In the genomic region with DNA sequence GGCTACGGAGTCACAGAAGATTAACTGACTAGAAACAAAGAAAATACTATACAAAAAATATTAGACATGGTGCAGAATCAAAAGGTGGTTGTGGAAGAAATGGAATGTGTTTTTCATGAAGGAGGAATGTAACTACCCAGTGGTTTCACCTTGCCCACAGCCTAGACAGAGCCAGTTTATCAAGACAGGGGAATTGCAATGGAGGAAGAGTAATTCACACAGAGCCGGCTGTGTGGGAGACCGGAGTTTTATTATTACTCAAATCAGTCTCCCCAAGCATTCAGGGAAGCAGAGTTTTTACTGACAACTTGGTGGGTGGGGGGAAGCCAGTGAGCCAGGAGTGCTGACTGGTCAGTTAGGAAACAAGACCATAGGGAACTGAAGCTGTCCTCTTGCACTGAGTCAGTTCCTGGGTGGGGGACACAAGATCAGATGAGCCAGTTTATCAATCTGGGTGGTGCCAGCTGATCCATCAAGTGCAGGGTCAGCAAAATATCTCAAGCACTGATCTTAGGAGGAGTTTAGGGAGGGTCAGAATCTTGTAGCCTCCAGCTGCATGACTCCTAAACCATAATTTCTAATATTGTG, we compare ENCODE assay signal across 10 cellular contexts. TPM values are rescaled to one million over a fixed set of nuclear protein-coding genes. Genes with fewer than 3 reads are reported as not detected.
DNase-seq lines count a peak whose midpoint lies in the region; ATAC-seq, FAIRE-seq and TF ChIP-seq lines count a peak whose summit lies in the region.
"Not testable (repeated sequence)": the region's sequence is repeated elsewhere in the genome, so short reads cannot be mapped to it uniquely, and the experiment has no call there.
"Had no signal": no experiment of that assay in that cellular context is flagged by ENCODE, and none has a peak within 500 bp of the region (broad histone marks: within the 10 kb centered on the region; RNA-seq: fewer than 3 reads in every experiment).

No MANE protein-coding gene starts in this region.

- not testable (repeated sequence) for H2BK120ac ChIP-seq in trophoblast cell (ENCODE audit: insufficient read depth, low read length, poor library complexity)

- H3K4me2 ChIP-seq in A549; trophoblast cell (ENCODE audit: low read length): not testable (repeated sequence)

- H3K23ac ChIP-seq in trophoblast cell (ENCODE audit: low read length) = not testable (repeated sequence)

- CTCF ChIA-PET in A549 (lab: Yijun Ruan, JAX) = interaction anchor here (1.2 to 1.4 kb wide), 4 partner anchors 13 to 37 kb away, joined by 3 to 5 read pairs (median 4); no protein-coding TSS in a partner anchor

- not testable (repeated sequence) for H3K27me3 ChIP-seq in endodermal cell (ENCODE audit: control insufficient read depth, insufficient read depth, low read length, poor library complexity, severe bottlenecking); right atrium auricular region; right lobe of liver; trophoblast cell (ENCODE audit: insufficient read depth, low read length); tibial artery

- H3K9me3 ChIP-seq in A549; right atrium auricular region; right lobe of liver; trophoblast cell (ENCODE audit: insufficient read depth, low read depth, low read length); tibial artery: not testable (repeated sequence)
- peaks cover 35% of the 10 kb centered on the region for H3K9me3 ChIP-seq in endodermal cell (ENCODE audit: control insufficient read depth, low read length)

- TF ChIP-seq CTCF in A549 (IDR thresholded peaks at IDR 0.05); endodermal cell (conservative IDR thresholded peaks at IDR 0.05); right atrium auricular region (IDR thresholded peaks at IDR 0.05); right lobe of liver (IDR thresholded peaks at IDR 0.05); tibial artery (IDR thresholded peaks at IDR 0.05): not testable (repeated sequence)

- H3K9me3 Mint-ChIP-seq in endodermal cell = peaks cover 24% of the 10 kb centered on the region

- DNase-seq in A549 (ENCODE audit: low read depth in 1 of 2, low spot score in 1 of 2); right lobe of liver: not testable (repeated sequence)
- DNase-seq in RPMI8226 (peak; percentile 6), amniotic epithelial cell (ENCODE audit: low read depth) (peak; percentile 6), endodermal cell (peak; percentile 28), right atrium auricular region (ENCODE audit: low spot score) (peak; percentile 70), trophoblast cell (peak; percentile 19 to 35), tibial artery (peak; percentile 60 to 70)

- not testable (repeated sequence) for H3K27me3 Mint-ChIP-seq in endodermal cell (ENCODE audit: insufficient read depth)

- H3K36me3 ChIP-seq in endodermal cell (ENCODE audit: control insufficient read depth, insufficient read depth, low read length); right atrium auricular region; right lobe of liver; trophoblast cell (ENCODE audit: control insufficient read depth in 1 of 2, insufficient read depth in 2 of 2, low read length in 2 of 2); tibial artery: not testable (repeated sequence)

- H4K91ac ChIP-seq in trophoblast cell (ENCODE audit: low read depth, low read length) = not testable (repeated sequence)

- not testable (repeated sequence) for FAIRE-seq in A549 (lab: Jason Lieb, UNC)

- TF ChIP-seq RAD21 in A549 (conservative IDR thresholded peaks at IDR 0.05 in 1 of 2, IDR thresholded peaks at IDR 0.05 in 1 of 2) = not testable (repeated sequence)

- not testable (repeated sequence) for ATAC-seq in A549
- peak; percentile 46 to 68 (median 49) for ATAC-seq in right lobe of liver

- not testable (repeated sequence) for H3K27ac ChIP-seq in A549; endodermal cell (ENCODE audit: low read depth, low read length); right atrium auricular region; right lobe of liver; trophoblast cell (ENCODE audit: low read depth, low read length); tibial artery

- H2AK5ac ChIP-seq in trophoblast cell (ENCODE audit: low read length) = not testable (repeated sequence)

- H3K36me3 Mint-ChIP-seq in endodermal cell (ENCODE audit: low read depth) = peaks cover 59% of the 10 kb centered on the region

- H3K4me3 ChIP-seq in A549; right atrium auricular region; right lobe of liver; trophoblast cell (ENCODE audit: low read depth, low read length); tibial artery: not testable (repeated sequence)
- peak overlapping the region; percentile 44 for H3K4me3 ChIP-seq in endodermal cell (ENCODE audit: low read length)

- 85% methylated on average over 3 of the region's 3 CpGs for WGBS in A549 (ENCODE audit: missing lambda C conversion rate)
- 86% methylated on average over 2 of the region's 3 CpGs; no CpG with 5 or more reads in 1 of the 2 experiments for WGBS in endodermal cell (ENCODE audit: insufficient coverage in 1 of 2, insufficient read length in 1 of 2), 2 experiments
- 35% methylated on average over 3 of the region's 3 CpGs for WGBS in right lobe of liver (ENCODE audit: insufficient coverage, low coverage, low lambda C conversion rate, missing lambda C conversion rate)
- no CpG with 5 or more reads among the region's 3 CpGs for WGBS in trophoblast cell (ENCODE audit: extremely low coverage, insufficient coverage, insufficient read length)

- POLR2A ChIA-PET in A549 (lab: Yijun Ruan, JAX) = not testable (repeated sequence)

- H3K18ac ChIP-seq in trophoblast cell (ENCODE audit: low read length) = not testable (repeated sequence)

- H3K4me3 Mint-ChIP-seq in endodermal cell = not testable (repeated sequence)

- TF ChIP-seq POLR2A in A549 (IDR thresholded peaks at IDR 0.05; ENCODE audit: low read length); right lobe of liver (IDR thresholded peaks at IDR 0.05): not testable (repeated sequence)

- not testable (repeated sequence) for H3K79me2 ChIP-seq in trophoblast cell (ENCODE audit: control insufficient read depth, insufficient read depth, low read length, poor library complexity)

- not testable (repeated sequence) for H3K4ac ChIP-seq in trophoblast cell (ENCODE audit: low read depth, low read length)

- intact Hi-C loops in right lobe of liver (cut with DNase I) = not testable (repeated sequence)
- intact Hi-C loops in tibial artery (cut with DNase I; ENCODE audit: low total_unique reads) = loop anchor here (5.0 kb wide), 1 partner anchor 471 kb away; no protein-coding TSS in a partner anchor

- not testable (repeated sequence) for TF ChIP-seq EP300 in A549 (IDR thresholded peaks at IDR 0.05)

- not testable (repeated sequence) for H3K79me1 ChIP-seq in trophoblast cell (ENCODE audit: low read length)

- H3K27ac Mint-ChIP-seq in endodermal cell = peak overlapping the region; percentile 77

- H3K4me1 ChIP-seq in A549; endodermal cell (ENCODE audit: control insufficient read depth, insufficient read depth, low read length); right atrium auricular region; right lobe of liver; trophoblast cell (ENCODE audit: control insufficient read depth in 1 of 2, insufficient read depth in 2 of 2, low read length in 2 of 2); tibial artery: not testable (repeated sequence)

- H2BK5ac ChIP-seq in trophoblast cell (ENCODE audit: low read depth, low read length, poor library complexity) = peak overlapping the region; percentile 36

- peak overlapping the region; percentile 17 for H2BK12ac ChIP-seq in trophoblast cell (ENCODE audit: low read length)

- H3K4me1 Mint-ChIP-seq in endodermal cell = peaks cover 47% of the 10 kb centered on the region

- not testable (repeated sequence) for H2AFZ ChIP-seq in trophoblast cell (ENCODE audit: insufficient read depth, low read length, poor library complexity)

- H3K9ac ChIP-seq in endodermal cell (ENCODE audit: extremely low read depth, low read length, poor library complexity, severe bottlenecking); trophoblast cell (ENCODE audit: low read length): not testable (repeated sequence)

- H3K14ac ChIP-seq in trophoblast cell (ENCODE audit: low read length) = not testable (repeated sequence)

- not testable (repeated sequence) for H4K12ac ChIP-seq in trophoblast cell (ENCODE audit: low read depth, low read length)

- H4K8ac ChIP-seq in trophoblast cell (ENCODE audit: low read depth, low read length) = not testable (repeated sequence)

RNA-seq across cellular contexts. Expression of a gene that starts 19.0 kb away (rescaled TPM):
- polyA plus RNA-seq in A549 (2011; rRNA removed) = 0.98 and 1.1 TPM in 2 replicates
- 0.54 and 0.57 TPM in 2 replicates for polyA plus RNA-seq in A549 (2012; cell fraction: cytosol; rRNA removed)
- polyA plus RNA-seq in A549 (2012; cell fraction: nucleus; rRNA removed) = 0.26 and 0.66 TPM in 2 replicates
- polyA plus RNA-seq in A549 (2017; fragmentation: RNase III; extraction: RNeasy Plus Mini Kit Qiagen cat#74134 plus additional on column Dnase treatment) = 0.13 to 0.55 TPM (median 0.16 TPM) in 3 replicates
- polyA minus RNA-seq in A549 (2011; rRNA and poly(A)+ RNA removed) = 0.19 and 2.5 TPM in 2 replicates
- 10 to 100 TPM in 1 of 2 donors, 1 to 10 TPM in 1; 9.9 to 10.7 TPM for total RNA-seq in endodermal cell
- polyA plus RNA-seq in endodermal cell (2013, experiment 1 of 2) = 41.2 TPM
- polyA plus RNA-seq in endodermal cell (2013, experiment 2 of 2) = 25.8 TPM
- 100 to 1,000 TPM; 230 to 343 TPM for total RNA-seq in right atrium auricular region
- total RNA-seq in right lobe of liver = 100 to 1,000 TPM in 1 of 6 experiments, 10 to 100 TPM in 5; 20.1 to 106 (median 34.1) TPM
- 0.81 and 1.2 TPM in 2 replicates for polyA plus RNA-seq in trophoblast cell (2013)
- total RNA-seq: HFFc6 had no signal

RNA-seq across cellular contexts. Expression of a gene that starts 40.5 kb away (rescaled TPM):
- polyA plus RNA-seq in A549 (2011; rRNA removed) (not detected in 2 replicates), A549 (2017; fragmentation: RNase III; extraction: RNeasy Plus Mini Kit Qiagen cat#74134 plus additional on column Dnase treatment) (not detected in 3 replicates)
- polyA plus RNA-seq in A549 (2012; cell fraction: cytosol; rRNA removed) = not detected in 2 replicates
- not detected in 2 replicates for polyA plus RNA-seq in A549 (2012; cell fraction: nucleus; rRNA removed)
- not detected in 2 replicates for polyA minus RNA-seq in A549 (2011; rRNA and poly(A)+ RNA removed)
- total RNA-seq in endodermal cell (not detected), right atrium auricular region (10 to 100 TPM in 1 of 2 donors, 1 to 10 TPM in 1; 6.6 to 10.9 TPM), right lobe of liver (1 to 10 TPM; 2.3 to 7.9 (median 4.0) TPM)
- polyA plus RNA-seq in endodermal cell (2013, experiment 1 of 2) = not detected
- polyA plus RNA-seq in endodermal cell (2013, experiment 2 of 2) = 0.33 TPM
- 1.1 TPM in 2 replicates for polyA plus RNA-seq in trophoblast cell (2013)
- total RNA-seq: HFFc6, HT1080 had no signal

RNA-seq across cellular contexts. Expression of a gene that starts 53.4 kb away (rescaled TPM):
- not detected in 2 replicates for polyA plus RNA-seq in A549 (2011; rRNA removed)
- polyA plus RNA-seq in A549 (2012; cell fraction: cytosol; rRNA removed) = not detected in 2 replicates
- not detected in 2 replicates for polyA plus RNA-seq in A549 (2012; cell fraction: nucleus; rRNA removed)
- not detected in 3 replicates for polyA plus RNA-seq in A549 (2017; fragmentation: RNase III; extraction: RNeasy Plus Mini Kit Qiagen cat#74134 plus additional on column Dnase treatment)
- not detected in 2 replicates for polyA minus RNA-seq in A549 (2011; rRNA and poly(A)+ RNA removed)
- not detected for total RNA-seq in endodermal cell
- not detected for polyA plus RNA-seq in endodermal cell (2013, experiment 1 of 2)
- polyA plus RNA-seq in endodermal cell (2013, experiment 2 of 2) = not detected
- not detected for total RNA-seq in right atrium auricular region
- total RNA-seq in right lobe of liver = not detected
- 0.46 and 0.48 TPM in 2 replicates for polyA plus RNA-seq in trophoblast cell (2013)
- total RNA-seq: HFFc6, HT1080 had no signal
